19 cellular contexts compared by ENCODE assay signal in genomic region chr12:127726928-127727327, GRCh38.
DNase-seq lines count a peak whose midpoint lies in the region; ATAC-seq lines count a peak whose summit lies in the region.
"Had no signal": no experiment of that assay in that cellular context is flagged by ENCODE, and none has a peak within 500 bp of the region (broad histone marks: within the 10 kb centered on the region; RNA-seq: fewer than 3 reads in every experiment).

No MANE protein-coding gene starts in this region.

- H3K27me3 Mint-ChIP-seq in activated T-cell treated with anti-CD3 and anti-CD28 coated beads, Interleukin-2, amount 50 U/mL, for 4 hours (ENCODE audit: low read depth), result no peaks in the 10 kb centered on the region

- no peaks in the 10 kb centered on the region for H3K36me3 Mint-ChIP-seq in activated T-cell treated with anti-CD3 and anti-CD28 coated beads, Interleukin-2, amount 50 U/mL, for 4 hours (ENCODE audit: insufficient read depth)

- H3K4me1 Mint-ChIP-seq in activated T-cell treated with anti-CD3 and anti-CD28 coated beads, Interleukin-2, amount 50 U/mL, for 4 hours (ENCODE audit: low read depth), result no peaks in the 10 kb centered on the region
- H3K4me1 Mint-ChIP-seq: GM23338 had no signal

- no peak for DNase-seq in left ventricle myocardium superior
- no peak for DNase-seq in Right ventricle myocardium superior
- DNase-seq in NCI-H446 treated with DMSO at 0.1 percent for 48 hours (lab: John Stamatoyannopoulos, UW), result peak; percentile 54
- DNase-seq in cerebellar cortex (ENCODE audit: low spot score), result peak; percentile 68
- no peak for DNase-seq in stimulated activated CD4-positive, alpha-beta T cell treated with anti-CD3 and anti-CD28 coated beads, Interleukin-2, amount 100 ng/mL, for 24 hours
- no peak for DNase-seq in hypothalamus (lab: John Stamatoyannopoulos, UW)
- DNase-seq in activated T-cell treated with anti-CD3 and anti-CD28 coated beads, Interleukin-2, amount 50 U/mL, for 4 hours, result no peak
- DNase-seq: AML-193, GF-D8, HCEC 1CT, NCI-H146, NCI-H2081 treated with DMSO at 0.1 percent for 48 hours, NCI-H345, NCI-H774, PC-3, RPMI8226, SJCRH30 had no signal

- intact Hi-C loops in left ventricle myocardium superior (cut with micrococcal nuclease) (no loop called here), Right ventricle myocardium superior (cut with DNase I) (no loop called here)

- H3K9me3 Mint-ChIP-seq in activated T-cell treated with anti-CD3 and anti-CD28 coated beads, Interleukin-2, amount 50 U/mL, for 4 hours, result peaks cover 3% of the 10 kb centered on the region

- peak; percentile 17 for ATAC-seq in left ventricle myocardium superior
- ATAC-seq in Right ventricle myocardium superior (ENCODE audit: poor library complexity), result no peak
- ATAC-seq in activated T-cell treated with anti-CD3 and anti-CD28 coated beads, Interleukin-2, amount 50 U/mL, for 4 hours, result no peak
- ATAC-seq: GM12878, GM23338, PC-3 had no signal

- no peak overlapping the region for H3K4me3 Mint-ChIP-seq in activated T-cell treated with anti-CD3 and anti-CD28 coated beads, Interleukin-2, amount 50 U/mL, for 4 hours
- H3K4me3 Mint-ChIP-seq: GM23338 had no signal

Comparison
In these comparisons a context has a peak if more than half of its experiments do, and no peak if none do; other contexts are left out.
1. DNase-seq: peak in NCI-H446 treated with DMSO at 0.1 percent for 48 hours (single experiment) and cerebellar cortex (single experiment); none in left ventricle myocardium superior (single experiment), Right ventricle myocardium superior (single experiment), stimulated activated CD4-positive, alpha-beta T cell treated with anti-CD3 and anti-CD28 coated beads, Interleukin-2, amount 100 ng/mL, for 24 hours (0 of 2), hypothalamus (0 of 51) and activated T-cell treated with anti-CD3 and anti-CD28 coated beads, Interleukin-2, amount 50 U/mL, for 4 hours (single experiment).